ENCODE assay signal across 13 cellular contexts in the genomic region with DNA sequence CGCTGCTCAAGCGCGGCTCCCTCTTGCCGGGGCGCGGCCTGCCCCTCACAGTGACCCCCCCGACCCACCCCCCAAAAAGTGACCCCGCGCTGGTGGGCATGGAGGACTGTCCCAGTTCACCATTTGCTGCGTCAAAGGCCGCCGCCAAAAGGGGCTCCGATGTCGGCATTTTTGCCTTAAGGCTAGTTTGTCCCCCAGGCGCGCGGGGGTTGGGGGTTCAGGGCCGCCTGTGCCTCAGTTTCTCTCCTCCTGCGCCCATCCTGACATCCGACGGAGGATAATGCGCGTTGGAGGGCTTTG. TPM values are rescaled to one million over a fixed set of nuclear protein-coding genes. Genes with fewer than 3 reads are reported as not detected.
A peak's percentile ranks its signal among the peaks of the same experiment; 100 is the strongest.
DNase-seq lines count a peak whose midpoint lies in the region; ATAC-seq, FAIRE-seq and TF ChIP-seq lines count a peak whose summit lies in the region.
"Had no signal": no experiment of that assay in that cellular context is flagged by ENCODE, and none has a peak within 500 bp of the region (broad histone marks: within the 10 kb centered on the region; RNA-seq: fewer than 3 reads in every experiment).

No MANE protein-coding gene starts in this region.

- H3K79me2 ChIP-seq in H1 (ENCODE audit: control insufficient read depth in 1 of 2, insufficient read depth in 2 of 2, low read length in 2 of 2) = no peaks in the 10 kb centered on the region

- H3K14ac ChIP-seq in H1 (ENCODE audit: insufficient read length) = no peak overlapping the region

- ATAC-seq in RWPE2 (ENCODE audit: low read depth) (no peak), GM21717 (IDR thresholded peaks at IDR 0.05; ENCODE audit: unreplicated experiment) (no peak), GM18873 (IDR thresholded peaks at IDR 0.05; ENCODE audit: low FRiP score, unreplicated experiment) (no peak), GM19455 (IDR thresholded peaks at IDR 0.05; ENCODE audit: unreplicated experiment) (no peak)

- in situ Hi-C loops in GM13977 (cut with MboI; ENCODE audit: low pct_unique_long_range_greater_than_20kb, low sequenced_read_pairs, unreplicated experiment) = no loop called here

- no peak overlapping the region for H2AK5ac ChIP-seq in H1 (ENCODE audit: low read depth, low read length)

- H4K5ac ChIP-seq in H1 (ENCODE audit: insufficient read length, low read depth, low read length) = no peak overlapping the region

- intact Hi-C loops in prostate gland (cut with DNase I) = no loop called here

- no peak for FAIRE-seq in H1 (lab: Jason Lieb, UNC)

- no peak overlapping the region for H3K23ac ChIP-seq in H1 (ENCODE audit: insufficient read length)

- 8% methylated on average over 14 of the region's 23 CpGs; no CpG with 5 or more reads in 1 of the 2 experiments for WGBS in H1 (ENCODE audit: extremely low coverage in 1 of 2, insufficient coverage in 1 of 2, insufficient read length in 1 of 2, insufficient replicate concordance in 2 of 2, low coverage in 1 of 2, low lambda C conversion rate in 2 of 2, missing lambda C conversion rate in 1 of 2), 2 experiments
- 46% methylated on average over 20 of the region's 23 CpGs for whole genome bisulfite sequencing in prostate gland

- CTCF ChIA-PET in H1 (lab: Charles Lee; ENCODE audit: partially characterized antibody) = interaction anchor here (1.4 to 7.7 kb wide), 3 partner anchors 14 to 82 kb away, joined by 3 to 82 read pairs (median 15); no protein-coding TSS in a partner anchor

- H2AFZ ChIP-seq in H1 (ENCODE audit: low read length) = no peak overlapping the region

- no peak for TF ChIP-seq POLR2A in H1 (IDR thresholded peaks at IDR 0.05; ENCODE audit: control extremely low read depth in 1 of 2, low read depth in 2 of 2, low read length in 2 of 2)
- TF ChIP-seq POLR2A in prostate gland (IDR thresholded peaks at IDR 0.05) = no peak

- peak overlapping the region; percentile 45 to 66 (median 54); a peak in 19 of 20 replicates for H3K4me3 ChIP-seq in BLaER1 treated with 17β-estradiol and CSF1 and Interleukin-3, amounts not matched to agents 10 nM and 100 nM
- no peak overlapping the region for H3K4me3 ChIP-seq in RWPE2 (ENCODE audit: severe bottlenecking)
- H3K4me3 ChIP-seq in H1 (ENCODE audit: extremely low read depth in 1 of 4, insufficient read depth in 2 of 4, low read depth in 3 of 4, low read length in 4 of 4) = peak overlapping the region in 1 of 4 experiments; percentile 37; a peak in 1 of 8 replicates
- H3K4me3 ChIP-seq in prostate gland = peak overlapping the region; percentile 29 to 41

- H4K91ac ChIP-seq in H1 (replicated peaks; ENCODE audit: insufficient read length, low read length) = no peak overlapping the region

- peaks cover 2% of the 10 kb centered on the region; the same call in 1 of the 2 replicates for H3K23me2 ChIP-seq in H1 (ENCODE audit: low read depth, low read length)

- no peak overlapping the region for H3K56ac ChIP-seq in H1 (replicated peaks; ENCODE audit: insufficient read length, low read depth, low read length)

- no peak for TF ChIP-seq RAD21 in H1 (IDR thresholded peaks at IDR 0.05 in 1 of 2, conservative IDR thresholded peaks at IDR 0.05 in 1 of 2; ENCODE audit: low read depth in 2 of 2, low read length in 2 of 2)

- no peak for TF ChIP-seq CTCF in RWPE2 (IDR thresholded peaks at IDR 0.05; ENCODE audit: poor library complexity, severe bottlenecking)
- TF ChIP-seq CTCF in H1 (IDR thresholded peaks at IDR 0.05; ENCODE audit: control extremely low read depth in 1 of 3, insufficient read depth in 1 of 3, low read depth in 1 of 3, low read length in 3 of 3) = no peak
- TF ChIP-seq CTCF in prostate gland (IDR thresholded peaks at IDR 0.05) = peak in 1 of 4 experiments; percentile 26
- no peak for TF ChIP-seq CTCF in GM13977 (IDR thresholded peaks at IDR 0.05; ENCODE audit: extremely low read depth, insufficient read depth, missing control alignments)

- peaks cover 56 to 81% (median 80%) of the 10 kb centered on the region in 10 experiments for H3K4me1 ChIP-seq in BLaER1 treated with 17β-estradiol and CSF1 and Interleukin-3, amounts not matched to agents 10 nM and 100 nM
- H3K4me1 ChIP-seq in RWPE2 (ENCODE audit: insufficient read depth, poor library complexity, severe bottlenecking) (peaks cover 25% of the 10 kb centered on the region), H1 (replicated peaks in 1 of 4; ENCODE audit: control insufficient read depth in 3 of 4, insufficient read depth in 4 of 4, low read length in 3 of 4) (peaks cover 5 to 36% (median 28%) of the 10 kb centered on the region in 4 experiments), prostate gland (replicated peaks) (peaks cover 47% of the 10 kb centered on the region)

- H2BK20ac ChIP-seq in H1 (ENCODE audit: low read length) = no peak overlapping the region

- peak overlapping the region in 7 of 11 experiments; percentile 63 to 75 (median 67); a peak in 13 of 22 replicates for H3K27ac ChIP-seq in BLaER1 treated with 17β-estradiol and CSF1 and Interleukin-3, amounts not matched to agents 10 nM and 100 nM
- H3K27ac ChIP-seq in RWPE2 (ENCODE audit: poor library complexity, severe bottlenecking) (peak overlapping the region; percentile 84), H1 (ENCODE audit: low read depth, low read length) (no peak overlapping the region), prostate gland (peak overlapping the region; percentile 96 to 97)
- H3K27ac ChIP-seq: WERI-Rb-1 had no signal

- H3K4ac ChIP-seq in H1 (replicated peaks; ENCODE audit: insufficient read length, low read depth, low read length) = no peak overlapping the region

- no peaks in the 10 kb centered on the region for H3K9me3 ChIP-seq in BLaER1 treated with 17β-estradiol and CSF1 and Interleukin-3, amounts not matched to agents 10 nM and 100 nM (replicated peaks in 1 of 11)
- H3K9me3 ChIP-seq in RWPE2 (ENCODE audit: severe bottlenecking) = no peaks in the 10 kb centered on the region
- H3K9me3 ChIP-seq in H1 (ENCODE audit: insufficient read depth in 2 of 2, low read depth in 1 of 2, low read length in 1 of 2) = peaks cover 0 to 8% of the 10 kb centered on the region in 2 experiments; a peak in 2 of 4 replicates
- H3K9me3 ChIP-seq in prostate gland = no peaks in the 10 kb centered on the region

- no peak overlapping the region for H2BK120ac ChIP-seq in H1 (replicated peaks; ENCODE audit: low read depth, low read length)

- H4K8ac ChIP-seq in H1 (ENCODE audit: extremely low read depth, insufficient read depth, low read length) = no peak overlapping the region

- H3K4me2 ChIP-seq in BLaER1 treated with 17β-estradiol and CSF1 and Interleukin-3, amounts not matched to agents 10 nM and 100 nM = peak overlapping the region; percentile 77 to 99 (median 91)
- peak overlapping the region; percentile 47 to 77; a peak in 2 of 4 replicates for H3K4me2 ChIP-seq in H1 (ENCODE audit: insufficient read depth in 1 of 2, low read depth in 2 of 2, low read length in 2 of 2)

- peaks cover 0 to 5% (median 0%) of the 10 kb centered on the region in 11 experiments; a peak in 2 of 22 replicates for H3K36me3 ChIP-seq in BLaER1 treated with 17β-estradiol and CSF1 and Interleukin-3, amounts not matched to agents 10 nM and 100 nM
- H3K36me3 ChIP-seq in RWPE2 (ENCODE audit: low read depth) (no peaks in the 10 kb centered on the region), H1 (ENCODE audit: control insufficient read depth in 2 of 4, insufficient read depth in 4 of 4, low read length in 3 of 4) (peaks cover 0 to 5% (median 0%) of the 10 kb centered on the region in 4 experiments; a peak in 1 of 8 replicates), prostate gland (no peaks in the 10 kb centered on the region)
- H3K36me3 ChIP-seq: WERI-Rb-1 had no signal

- no peak overlapping the region for H2BK5ac ChIP-seq in H1 (ENCODE audit: low read depth, low read length)

- H3K9ac ChIP-seq in BLaER1 treated with 17β-estradiol and CSF1 and Interleukin-3, amounts not matched to agents 10 nM and 100 nM = peak overlapping the region in 8 of 11 experiments; percentile 61 to 80 (median 72); a peak in 15 of 22 replicates
- H3K9ac ChIP-seq in H1 (replicated peaks in 1 of 4; ENCODE audit: extremely low read depth in 1 of 4, low read depth in 3 of 4, low read length in 3 of 4) = no peak overlapping the region

- TF ChIP-seq EP300 in H1 (IDR thresholded peaks at IDR 0.05; ENCODE audit: borderline replicate concordance in 1 of 2, low read depth in 2 of 2, low read length in 2 of 2) = no peak

- DNase-seq in RWPE2 (ENCODE audit: low spot score) = no peak
- no peak for DNase-seq in H1 (ENCODE audit: low read depth in 1 of 2, low spot score in 2 of 2)
- no peak for DNase-seq in prostate gland (ENCODE audit: low spot score)
- DNase-seq in GM13977 (ENCODE audit: low spot score) = no peak
- DNase-seq: NCI-H69, WERI-Rb-1 had no signal

- H3K18ac ChIP-seq in H1 (ENCODE audit: extremely low read depth, low read length) = no peak overlapping the region

- H2BK15ac ChIP-seq in H1 (ENCODE audit: low read length) = peak overlapping the region; percentile 95; the same call in 1 of the 2 replicates

- H2BK12ac ChIP-seq in H1 (ENCODE audit: low read depth, low read length) = peak overlapping the region; percentile 75

- peaks cover 3 to 99% (median 97%) of the 10 kb centered on the region in 11 experiments; a peak in 21 of 22 replicates for H4K20me1 ChIP-seq in BLaER1 treated with 17β-estradiol and CSF1 and Interleukin-3, amounts not matched to agents 10 nM and 100 nM
- peaks cover 2 to 23% of the 10 kb centered on the region in 2 experiments for H4K20me1 ChIP-seq in H1 (replicated peaks in 1 of 2; ENCODE audit: control insufficient read depth in 1 of 2, insufficient read depth in 2 of 2, low read length in 2 of 2)

- POLR2A ChIA-PET in H1 (lab: Charles Lee; ENCODE audit: partially characterized antibody) = no interaction called here

- H3K79me1 ChIP-seq in H1 (ENCODE audit: low read depth, low read length) = no peaks in the 10 kb centered on the region

- H3K27me3 ChIP-seq in BLaER1 treated with 17β-estradiol and CSF1 and Interleukin-3, amounts not matched to agents 10 nM and 100 nM = peaks cover 92 to 97% (median 95%) of the 10 kb centered on the region in 11 experiments
- H3K27me3 ChIP-seq in RWPE2 (ENCODE audit: insufficient read depth, poor library complexity, severe bottlenecking) (no peaks in the 10 kb centered on the region), H1 (replicated peaks in 1 of 4; ENCODE audit: control insufficient read depth in 3 of 4, extremely low read depth in 1 of 4, insufficient read depth in 3 of 4, low read length in 3 of 4) (peaks cover 92 to 100% (median 100%) of the 10 kb centered on the region in 4 experiments), prostate gland (replicated peaks; ENCODE audit: insufficient read depth) (no peaks in the 10 kb centered on the region)

RNA-seq across cellular contexts. Expression of gene NFIX, which starts 17.1 kb away (rescaled TPM):
- 0.20 and 0.27 TPM in 2 replicates for total RNA-seq in H1 (2021; fragmentation: NEBNext Ultra II Directional; extraction: Animal tissue kit (Norgen Biotek cat#: 25700))
- 0.03 and 0.08 TPM in 2 replicates for polyA plus RNA-seq in H1 (2011; rRNA removed)
- 0.05 TPM for polyA plus RNA-seq in H1 (2011; cell fraction: cytosol; rRNA removed)
- polyA plus RNA-seq in H1 (2011; cell fraction: nucleus; rRNA removed) = 0.14 TPM
- polyA plus RNA-seq in H1 (2012, experiment 1 of 2) = 0.09 to 0.22 TPM (median 0.12 TPM) in 3 of 4 replicates, not detected in the other
- 0.07 TPM for polyA plus RNA-seq in H1 (2012, experiment 2 of 2)
- 0.26 TPM for polyA plus RNA-seq in H1 (2013, experiment 1 of 2)
- polyA plus RNA-seq in H1 (2013, experiment 2 of 2) = 0.18 TPM
- 0.02 and 0.13 TPM in 2 replicates for polyA minus RNA-seq in H1 (2011; rRNA and poly(A)+ RNA removed)
- not detected for polyA minus RNA-seq in H1 (2011; cell fraction: cytosol; rRNA and poly(A)+ RNA removed)
- polyA minus RNA-seq in H1 (2011; cell fraction: nucleus; rRNA and poly(A)+ RNA removed) = 0.40 TPM
- total RNA-seq in prostate gland = 100 to 1,000 TPM; 185 to 286 TPM

RNA-seq across cellular contexts. Expression of gene DAND5, which starts 43.0 kb away (rescaled TPM):
- 0.17 and 0.25 TPM in 2 replicates for total RNA-seq in H1 (2021; fragmentation: NEBNext Ultra II Directional; extraction: Animal tissue kit (Norgen Biotek cat#: 25700))
- polyA plus RNA-seq in H1 (2011; rRNA removed) = 0.13 and 0.14 TPM in 2 replicates
- polyA plus RNA-seq in H1 (2011; cell fraction: cytosol; rRNA removed) = 0.23 TPM
- polyA plus RNA-seq in H1 (2011; cell fraction: nucleus; rRNA removed) = 0.29 TPM
- 0.25 to 0.41 TPM (median 0.35 TPM) in 4 replicates for polyA plus RNA-seq in H1 (2012, experiment 1 of 2)
- polyA plus RNA-seq in H1 (2012, experiment 2 of 2) = not detected
- 0.20 TPM for polyA plus RNA-seq in H1 (2013, experiment 1 of 2)
- polyA plus RNA-seq in H1 (2013, experiment 2 of 2) = 0.18 TPM
- 0.32 TPM in 2 replicates for polyA minus RNA-seq in H1 (2011; rRNA and poly(A)+ RNA removed)
- not detected for polyA minus RNA-seq in H1 (2011; cell fraction: cytosol; rRNA and poly(A)+ RNA removed)
- not detected for polyA minus RNA-seq in H1 (2011; cell fraction: nucleus; rRNA and poly(A)+ RNA removed)
- 1 to 10 TPM in 1 of 2 donors, not detected in 1; 1.8 TPM for total RNA-seq in prostate gland
- total RNA-seq: G401, HT-29, myocyte had no signal

RNA-seq across cellular contexts. Expression of gene GADD45GIP1, which starts 55.3 kb away (rescaled TPM):
- total RNA-seq in H1 (2021; fragmentation: NEBNext Ultra II Directional; extraction: Animal tissue kit (Norgen Biotek cat#: 25700)) = 42.2 and 45.5 TPM in 2 replicates
- 42.6 and 58.5 TPM in 2 replicates for polyA plus RNA-seq in H1 (2011; rRNA removed)
- polyA plus RNA-seq in H1 (2011; cell fraction: cytosol; rRNA removed) = 69.9 TPM
- polyA plus RNA-seq in H1 (2011; cell fraction: nucleus; rRNA removed) = 48.3 TPM
- polyA plus RNA-seq in H1 (2012, experiment 1 of 2) = 29.8 to 63.8 TPM (median 59.7 TPM) in 4 replicates
- polyA plus RNA-seq in H1 (2012, experiment 2 of 2) = 33.7 TPM
- polyA plus RNA-seq in H1 (2013, experiment 1 of 2) = 51.0 TPM
- 51.7 TPM for polyA plus RNA-seq in H1 (2013, experiment 2 of 2)
- polyA minus RNA-seq in H1 (2011; rRNA and poly(A)+ RNA removed) = 3.9 and 4.2 TPM in 2 replicates
- polyA minus RNA-seq in H1 (2011; cell fraction: cytosol; rRNA and poly(A)+ RNA removed) = 18.5 TPM
- 9.9 TPM for polyA minus RNA-seq in H1 (2011; cell fraction: nucleus; rRNA and poly(A)+ RNA removed)
- total RNA-seq in prostate gland = 10 to 100 TPM; 29.9 to 58.7 TPM

Comparison
In these comparisons a context has a peak if more than half of its experiments do, and no peak if none do; other contexts are left out.
1. H3K9ac ChIP-seq: peak in BLaER1 treated with 17β-estradiol and CSF1 and Interleukin-3, amounts not matched to agents 10 nM and 100 nM (8 of 11); none in H1 (0 of 4).
2. RNA of gene NFIX, which starts 17.1 kb away (total RNA-seq): 185 to 286 TPM in prostate gland; 0.20 to 0.27 TPM in H1; every median in the first group is over 100 times any median in the second.